ENCODE assay signal across 8 cellular contexts in genomic region chr11:77822126-77822525, GRCh38. TPM values are rescaled to one million over a fixed set of nuclear protein-coding genes. Genes with fewer than 3 reads are reported as not detected.
A peak's percentile ranks its signal among the peaks of the same experiment; 100 is the strongest.
DNase-seq lines count a peak whose midpoint lies in the region; FAIRE-seq and TF ChIP-seq lines count a peak whose summit lies in the region.
"Not testable (repeated sequence)": the region's sequence is repeated elsewhere in the genome, so short reads cannot be mapped to it uniquely, and the experiment has no call there.

No MANE protein-coding gene starts in this region.

- H3K4me3 ChIP-seq in AG04449 (ENCODE audit: low read depth, low read length) (peak overlapping the region; percentile 89), SJCRH30 (peak overlapping the region; percentile 84), breast epithelium (peak overlapping the region; percentile 78 to 100 (median 97)), fibroblast of lung (replicated peaks in 1 of 4; ENCODE audit: control extremely low read depth in 1 of 4, insufficient read depth in 1 of 4, low read depth in 3 of 4, low read length in 4 of 4) (peak overlapping the region; percentile 86 to 98 (median 96)), kidney (ENCODE audit: low read length in 2 of 2) (peak overlapping the region; percentile 96 to 97), osteoblast (ENCODE audit: insufficient read depth, low read length) (peak overlapping the region; percentile 86), subcutaneous abdominal adipose tissue (ENCODE audit: low read depth in 1 of 5, low read length in 5 of 5) (peak overlapping the region in 4 of 5 donors; percentile 96 to 99 (median 98))

- H4K20me1 ChIP-seq in fibroblast of lung (ENCODE audit: control insufficient read depth, extremely low read depth, insufficient read depth, low read length), result not testable (repeated sequence)
- peaks cover 21% of the 10 kb centered on the region for H4K20me1 ChIP-seq in osteoblast (ENCODE audit: insufficient read depth, low read length)

- CTCF ChIA-PET in AG04449 (lab: Yijun Ruan, JAX), result interaction anchor here (0.7 to 1.2 kb wide), 2 partner anchors 172 to 224 kb away, joined by 4 to 5 read pairs; partner anchors contain the start of gene INTS4
- CTCF ChIA-PET in HEK293T (lab: Yijun Ruan, JAX), result not testable (repeated sequence)

- not testable (repeated sequence) for H3K27ac ChIP-seq in SJCRH30; breast epithelium; fibroblast of lung (ENCODE audit: insufficient read depth, low read length); kidney (ENCODE audit: low read depth in 2 of 2, low read length in 2 of 2); osteoblast (ENCODE audit: low read depth, low read length); subcutaneous abdominal adipose tissue (ENCODE audit: low read depth, low read length)

- not testable (repeated sequence) for FAIRE-seq in kidney (lab: Jason Lieb, UNC)

- not testable (repeated sequence) for TF ChIP-seq POLR2A in breast epithelium (IDR thresholded peaks at IDR 0.05)

- H3K9me3 ChIP-seq in SJCRH30 (replicated peaks); breast epithelium; fibroblast of lung (ENCODE audit: control insufficient read depth, insufficient read depth, low read depth, low read length); kidney (ENCODE audit: control insufficient read depth in 1 of 2, low read length in 2 of 2); osteoblast (ENCODE audit: low read depth, low read length); subcutaneous abdominal adipose tissue (ENCODE audit: control insufficient read depth in 5 of 5, low read length in 5 of 5): not testable (repeated sequence)

- not testable (repeated sequence) for TF ChIP-seq CTCF in AG04449 (IDR thresholded peaks at IDR 0.05; ENCODE audit: insufficient read depth, low read length, missing control alignments); breast epithelium (IDR thresholded peaks at IDR 0.05); fibroblast of lung (conservative IDR thresholded peaks at IDR 0.05 in 1 of 2, IDR thresholded peaks at IDR 0.05 in 1 of 2; ENCODE audit: low read depth in 1 of 2, low read length in 2 of 2); kidney (IDR thresholded peaks at IDR 0.05; ENCODE audit: borderline replicate concordance, extremely low read depth, insufficient read depth); osteoblast (IDR thresholded peaks at IDR 0.05; ENCODE audit: extremely low read depth, low read depth, low read length)

- H3K9ac ChIP-seq in fibroblast of lung (ENCODE audit: insufficient read depth, low read length), result not testable (repeated sequence)
- H3K9ac ChIP-seq in kidney (ENCODE audit: low read length in 2 of 2), result peak overlapping the region in 1 of 2 donors; percentile 87
- H3K9ac ChIP-seq in subcutaneous abdominal adipose tissue (ENCODE audit: low read length in 5 of 5), result peak overlapping the region in 3 of 5 donors; percentile 87 to 95 (median 95)

- not testable (repeated sequence) for H3K36me3 ChIP-seq in SJCRH30; breast epithelium; fibroblast of lung (ENCODE audit: control insufficient read depth, insufficient read depth, low read length); kidney (ENCODE audit: control insufficient read depth in 1 of 2, insufficient read depth in 2 of 2, low read length in 2 of 2); osteoblast (ENCODE audit: insufficient read depth, low read length); subcutaneous abdominal adipose tissue (ENCODE audit: control insufficient read depth in 5 of 5, insufficient read depth in 5 of 5, low read length in 5 of 5)

- H3K4me1 ChIP-seq in SJCRH30; breast epithelium; fibroblast of lung (ENCODE audit: control insufficient read depth, extremely low read depth, insufficient read depth, low read length); kidney (ENCODE audit: control insufficient read depth in 1 of 2, insufficient read depth in 1 of 2, low read depth in 1 of 2, low read length in 2 of 2): not testable (repeated sequence)
- H3K4me1 ChIP-seq in osteoblast (ENCODE audit: insufficient read depth, low read length) (peaks cover 34% of the 10 kb centered on the region), subcutaneous abdominal adipose tissue (ENCODE audit: control insufficient read depth in 5 of 5, insufficient read depth in 5 of 5, low read length in 5 of 5) (peaks cover 3 to 39% (median 34%) of the 10 kb centered on the region in 5 donors)

- H3K79me2 ChIP-seq in fibroblast of lung (ENCODE audit: control insufficient read depth, insufficient read depth, low read length) (peaks cover 35% of the 10 kb centered on the region), osteoblast (ENCODE audit: insufficient read depth, low read length) (peaks cover 36% of the 10 kb centered on the region)

- intact Hi-C loops in breast epithelium (cut with DNase I; ENCODE audit: low total_unique reads); kidney (cut with DNase I): not testable (repeated sequence)

- POLR2A ChIA-PET in AG04449 (lab: Yijun Ruan, JAX) (interaction anchor here (0.6 to 0.7 kb wide), 2 partner anchors 60 to 173 kb away, joined by 3 to 5 read pairs; no protein-coding TSS in a partner anchor), HEK293T (lab: Yijun Ruan, JAX) (interaction anchor here (1.0 to 2.0 kb wide), 2 partner anchors 173 to 177 kb away, joined by 3 to 8 read pairs; partner anchors contain the start of gene INTS4)

- not testable (repeated sequence) for H2AFZ ChIP-seq in fibroblast of lung (ENCODE audit: low read length); osteoblast (ENCODE audit: low read length)

- H3K27me3 ChIP-seq in SJCRH30; breast epithelium; fibroblast of lung (ENCODE audit: control insufficient read depth, insufficient read depth, low read length); osteoblast (ENCODE audit: insufficient read depth, low read length); subcutaneous abdominal adipose tissue (ENCODE audit: control insufficient read depth in 5 of 5, insufficient read depth in 4 of 5, low read length in 5 of 5): not testable (repeated sequence)

- DNase-seq in AG04449 (ENCODE audit: low read depth, low spot score); HEK293T (ENCODE audit: extremely low spot score); breast epithelium (ENCODE audit: low spot score in 2 of 2); fibroblast of lung (ENCODE audit: low read depth in 2 of 2); kidney; osteoblast (ENCODE audit: insufficient read length, low spot score, missing footprints): not testable (repeated sequence)
- DNase-seq in SJCRH30, result peak in 1 of 2 experiments; percentile 5

- H3K4me2 ChIP-seq in fibroblast of lung (ENCODE audit: extremely low read depth, insufficient read depth, low read length) (peak overlapping the region; percentile 99), osteoblast (ENCODE audit: insufficient read depth, low read length) (peak overlapping the region; percentile 97)

TF ChIP-seq in HEK293T, 16 proteins besides CTCF, POLR2A, EP300 and RAD21:
- peak; percentile 84 for TF ChIP-seq ZNF384 (IDR thresholded peaks at IDR 0.05)

RNA-seq across cellular contexts. Expression of gene AAMDC, which starts 1.2 kb away (rescaled TPM):
- 29.9 and 40.3 TPM in 2 replicates for total RNA-seq in SJCRH30 (2014; rRNA removed; shearing (Covaris generic))
- total RNA-seq in breast epithelium (10 to 100 TPM; 26.2 to 64.8 (median 30.5) TPM), fibroblast of lung (32.4 and 39.6 TPM in 2 replicates), kidney (35.8 TPM), osteoblast (14.8 and 15.6 TPM in 2 replicates)
- polyA plus RNA-seq in fibroblast of lung (76.1 and 98.4 TPM in 2 replicates), kidney (ENCODE audit: insufficient read depth, low read depth, low replicate concordance) (70.8 TPM)
- 117 and 132 TPM in 2 replicates for polyA plus RNA-seq in fibroblast of lung (2012)
- 35.0 TPM in 1 of 2 replicates, not detected in the other for polyA minus RNA-seq in fibroblast of lung (ENCODE audit: low replicate concordance)

RNA-seq across cellular contexts. Expression of gene RSF1, which starts 1.6 kb away (rescaled TPM):
- total RNA-seq in SJCRH30 (2014; rRNA removed; shearing (Covaris generic)), result 48.6 and 56.1 TPM in 2 replicates
- total RNA-seq in breast epithelium (100 to 1,000 TPM in 1 of 3 donors, 10 to 100 TPM in 2; 82.2 to 112 (median 82.3) TPM), fibroblast of lung (29.3 and 38.1 TPM in 2 replicates), kidney (71.9 TPM), osteoblast (36.9 and 41.8 TPM in 2 replicates)
- polyA plus RNA-seq in fibroblast of lung (27.5 and 28.1 TPM in 2 replicates), kidney (ENCODE audit: insufficient read depth, low read depth, low replicate concordance) (7.9 TPM)
- polyA plus RNA-seq in fibroblast of lung (2012), result 34.1 and 41.9 TPM in 2 replicates
- polyA minus RNA-seq in fibroblast of lung (ENCODE audit: low replicate concordance), result 9.3 and 10.2 TPM in 2 replicates
